ENCODE assay signal across 1 cellular context in the genomic region with DNA sequence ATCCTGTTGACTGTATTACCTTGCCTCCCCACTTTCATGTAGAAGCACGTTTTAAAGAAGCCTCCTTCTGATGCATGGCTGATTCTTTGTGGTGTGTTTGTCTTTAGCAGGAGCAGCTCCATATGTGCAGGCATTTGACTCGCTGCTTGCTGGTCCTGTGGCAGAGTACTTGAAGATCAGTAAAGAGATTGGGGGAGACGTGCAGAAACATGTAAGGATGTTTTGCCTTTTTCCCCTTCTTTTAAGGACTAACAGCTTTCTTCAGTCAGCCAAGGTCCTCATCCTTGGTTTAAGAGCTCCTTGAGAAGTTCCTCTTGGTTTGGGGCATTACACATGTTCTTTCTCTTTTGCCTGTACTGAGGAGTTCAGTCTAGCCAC.
TF ChIP-seq lines count a peak whose summit lies in the region.

No MANE protein-coding gene starts in this region.

TF ChIP-seq in K562, 482 proteins besides CTCF, POLR2A, EP300 and RAD21 (continued from another document and continues in another):
- TF ChIP-seq ZNF609 (CRISPR knock-in tag; IDR thresholded peaks at IDR 0.05; ENCODE audit: borderline replicate concordance) = no peak
- TF ChIP-seq CTBP1 (IDR thresholded peaks at IDR 0.05; ENCODE audit: borderline replicate concordance) = no peak
- TF ChIP-seq HDAC2 (IDR thresholded peaks at IDR 0.05) = no peak
- TF ChIP-seq, protein P1, sequence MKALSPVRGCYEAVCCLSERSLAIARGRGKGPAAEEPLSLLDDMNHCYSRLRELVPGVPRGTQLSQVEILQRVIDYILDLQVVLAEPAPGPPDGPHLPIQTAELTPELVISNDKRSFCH (CRISPR knock-in tag; IDR thresholded peaks at IDR 0.05) = no peak
- TF ChIP-seq, protein P1 (tag; IDR thresholded peaks at IDR 0.05) = peak; percentile 98
- no peak for TF ChIP-seq POLR3A (IDR thresholded peaks at IDR 0.05; ENCODE audit: borderline replicate concordance, extremely low read depth, insufficient read depth, insufficient read length)
- TF ChIP-seq ETV1 (tag; conservative IDR thresholded peaks at IDR 0.05; ENCODE audit: low read depth) = no peak
- no peak for TF ChIP-seq ZEB2 (IDR thresholded peaks at IDR 0.05)
- no peak for TF ChIP-seq CBX2 (IDR thresholded peaks at IDR 0.05; ENCODE audit: insufficient read depth, low read length, poor library complexity, severe bottlenecking)
- TF ChIP-seq ZNF707 (CRISPR knock-in tag; conservative IDR thresholded peaks at IDR 0.05) = no peak
- TF ChIP-seq CHCHD3 (CRISPR knock-in tag; IDR thresholded peaks at IDR 0.05) = no peak
- no peak for TF ChIP-seq ZNF785 (CRISPR knock-in tag; IDR thresholded peaks at IDR 0.05)
- no peak for TF ChIP-seq RFX1 (IDR thresholded peaks at IDR 0.05)
- TF ChIP-seq, protein P2, sequence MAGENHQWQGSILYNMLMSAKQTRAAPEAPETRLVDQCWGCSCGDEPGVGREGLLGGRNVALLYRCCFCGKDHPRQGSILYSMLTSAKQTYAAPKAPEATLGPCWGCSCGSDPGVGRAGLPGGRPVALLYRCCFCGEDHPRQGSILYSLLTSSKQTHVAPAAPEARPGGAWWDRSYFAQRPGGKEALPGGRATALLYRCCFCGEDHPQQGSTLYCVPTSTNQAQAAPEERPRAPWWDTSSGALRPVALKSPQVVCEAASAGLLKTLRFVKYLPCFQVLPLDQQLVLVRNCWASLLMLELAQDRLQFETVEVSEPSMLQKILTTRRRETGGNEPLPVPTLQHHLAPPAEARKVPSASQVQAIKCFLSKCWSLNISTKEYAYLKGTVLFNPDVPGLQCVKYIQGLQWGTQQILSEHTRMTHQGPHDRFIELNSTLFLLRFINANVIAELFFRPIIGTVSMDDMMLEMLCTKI (IDR thresholded peaks at IDR 0.05; ENCODE audit: partially characterized antibody) = no peak
- no peak for TF ChIP-seq THRAP3 (IDR thresholded peaks at IDR 0.05; ENCODE audit: borderline replicate concordance)
- TF ChIP-seq SRSF9 (IDR thresholded peaks at IDR 0.05; ENCODE audit: borderline replicate concordance, low read depth, low read length) = no peak
- no peak for TF ChIP-seq JUN (IDR thresholded peaks at IDR 0.05; ENCODE audit: borderline replicate concordance, low read depth, low read length)
- TF ChIP-seq JUN (CRISPR knock-in tag; IDR thresholded peaks at IDR 0.05; ENCODE audit: borderline replicate concordance) = no peak
- TF ChIP-seq ZNF41 (CRISPR knock-in tag; conservative IDR thresholded peaks at IDR 0.05) = no peak; the same call in 1 of the 2 replicates
- TF ChIP-seq ELF1 (tag; IDR thresholded peaks at IDR 0.05) = no peak
- peak; percentile 88 for TF ChIP-seq DDX20 (tag; IDR thresholded peaks at IDR 0.05; ENCODE audit: low read depth)
- TF ChIP-seq TAF1 (IDR thresholded peaks at IDR 0.05; ENCODE audit: control insufficient read depth, extremely low read depth, insufficient read depth, low read length, severe bottlenecking) = no peak
- TF ChIP-seq, protein P3, sequence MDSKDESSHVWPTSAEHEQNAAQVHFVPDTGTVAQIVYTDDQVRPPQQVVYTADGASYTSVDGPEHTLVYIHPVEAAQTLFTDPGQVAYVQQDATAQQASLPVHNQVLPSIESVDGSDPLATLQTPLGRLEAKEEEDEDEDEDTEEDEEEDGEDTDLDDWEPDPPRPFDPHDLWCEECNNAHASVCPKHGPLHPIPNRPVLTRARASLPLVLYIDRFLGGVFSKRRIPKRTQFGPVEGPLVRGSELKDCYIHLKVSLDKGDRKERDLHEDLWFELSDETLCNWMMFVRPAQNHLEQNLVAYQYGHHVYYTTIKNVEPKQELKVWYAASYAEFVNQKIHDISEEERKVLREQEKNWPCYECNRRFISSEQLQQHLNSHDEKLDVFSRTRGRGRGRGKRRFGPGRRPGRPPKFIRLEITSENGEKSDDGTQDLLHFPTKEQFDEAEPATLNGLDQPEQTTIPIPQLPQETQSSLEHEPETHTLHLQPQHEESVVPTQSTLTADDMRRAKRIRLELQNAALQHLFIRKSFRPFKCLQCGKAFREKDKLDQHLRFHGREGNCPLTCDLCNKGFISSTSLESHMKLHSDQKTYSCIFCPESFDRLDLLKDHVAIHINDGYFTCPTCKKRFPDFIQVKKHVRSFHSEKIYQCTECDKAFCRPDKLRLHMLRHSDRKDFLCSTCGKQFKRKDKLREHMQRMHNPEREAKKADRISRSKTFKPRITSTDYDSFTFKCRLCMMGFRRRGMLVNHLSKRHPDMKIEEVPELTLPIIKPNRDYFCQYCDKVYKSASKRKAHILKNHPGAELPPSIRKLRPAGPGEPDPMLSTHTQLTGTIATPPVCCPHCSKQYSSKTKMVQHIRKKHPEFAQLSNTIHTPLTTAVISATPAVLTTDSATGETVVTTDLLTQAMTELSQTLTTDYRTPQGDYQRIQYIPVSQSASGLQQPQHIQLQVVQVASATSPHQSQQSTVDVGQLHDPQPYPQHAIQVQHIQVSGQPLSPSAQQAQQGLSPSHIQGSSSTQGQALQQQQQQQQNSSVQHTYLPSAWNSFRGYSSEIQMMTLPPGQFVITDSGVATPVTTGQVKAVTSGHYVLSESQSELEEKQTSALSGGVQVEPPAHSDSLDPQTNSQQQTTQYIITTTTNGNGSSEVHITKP (IDR thresholded peaks at IDR 0.05; ENCODE audit: partially characterized antibody) = no peak
- no peak for TF ChIP-seq RFX7 (CRISPR knock-in tag; IDR thresholded peaks at IDR 0.05)
- peak; percentile 95 for TF ChIP-seq KLF6 (CRISPR knock-in tag; IDR thresholded peaks at IDR 0.05; ENCODE audit: borderline replicate concordance)
- TF ChIP-seq FOSL1 (tag; conservative IDR thresholded peaks at IDR 0.05) = peak; percentile 21; the same call in 1 of the 2 replicates
- TF ChIP-seq POLR2AphosphoS2 (IDR thresholded peaks at IDR 0.05; ENCODE audit: low read length) = no peak
- TF ChIP-seq ZBTB8A (IDR thresholded peaks at IDR 0.05; ENCODE audit: partially characterized antibody) = no peak
- TF ChIP-seq E2F3 (CRISPR knock-in tag; IDR thresholded peaks at IDR 0.05) = peak; percentile 88; the same call in 1 of the 2 replicates
- TF ChIP-seq BRF2 (IDR thresholded peaks at IDR 0.05; ENCODE audit: borderline replicate concordance, insufficient read depth, insufficient read length) = no peak
- TF ChIP-seq, protein P4, sequence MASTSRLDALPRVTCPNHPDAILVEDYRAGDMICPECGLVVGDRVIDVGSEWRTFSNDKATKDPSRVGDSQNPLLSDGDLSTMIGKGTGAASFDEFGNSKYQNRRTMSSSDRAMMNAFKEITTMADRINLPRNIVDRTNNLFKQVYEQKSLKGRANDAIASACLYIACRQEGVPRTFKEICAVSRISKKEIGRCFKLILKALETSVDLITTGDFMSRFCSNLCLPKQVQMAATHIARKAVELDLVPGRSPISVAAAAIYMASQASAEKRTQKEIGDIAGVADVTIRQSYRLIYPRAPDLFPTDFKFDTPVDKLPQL (IDR thresholded peaks at IDR 0.05; ENCODE audit: extremely low read depth, insufficient read length) = no peak
- TF ChIP-seq HNRNPK (IDR thresholded peaks at IDR 0.05; ENCODE audit: low read depth, low read length, poor library complexity, severe bottlenecking) = no peak
- no peak for TF ChIP-seq GATAD2A (IDR thresholded peaks at IDR 0.05)
- no peak for TF ChIP-seq CHD4 (IDR thresholded peaks at IDR 0.05; ENCODE audit: insufficient read depth, insufficient replicate concordance, low read depth, low read length, poor library complexity, severe bottlenecking)
- no peak for TF ChIP-seq JUND (IDR thresholded peaks at IDR 0.05; ENCODE audit: borderline replicate concordance, low read depth, low read length)
- TF ChIP-seq JUND (tag; IDR thresholded peaks at IDR 0.05; ENCODE audit: borderline replicate concordance, low read depth, low read length) = no peak; the same call in 2 of the 3 replicates
- no peak for TF ChIP-seq SAP30 (IDR thresholded peaks at IDR 0.05; ENCODE audit: borderline replicate concordance, insufficient read depth, low read depth, low read length, poor library complexity, severe bottlenecking)
- no peak for TF ChIP-seq TCF7L2 (IDR thresholded peaks at IDR 0.05; ENCODE audit: low read depth, low read length)
- TF ChIP-seq NONO (IDR thresholded peaks at IDR 0.05; ENCODE audit: low read depth in 2 of 2, low read length in 1 of 2) = no peak
- TF ChIP-seq E2F4 (CRISPR knock-in tag; IDR thresholded peaks at IDR 0.05; ENCODE audit: low read depth) = no peak
- no peak; the same call in 1 of the 2 replicates for TF ChIP-seq STAT6 (CRISPR knock-in tag; IDR thresholded peaks at IDR 0.05)
- TF ChIP-seq DACH1 (IDR thresholded peaks at IDR 0.05; ENCODE audit: partially characterized antibody) = no peak
- TF ChIP-seq POLR2B (IDR thresholded peaks at IDR 0.05; ENCODE audit: low read depth, partially characterized antibody) = no peak
- peak; percentile 82; the same call in 1 of the 2 replicates for TF ChIP-seq ZNF57 (CRISPR knock-in tag; IDR thresholded peaks at IDR 0.05)
- TF ChIP-seq BRD4 (IDR thresholded peaks at IDR 0.05) = no peak
- TF ChIP-seq ZNF77 (CRISPR knock-in tag; IDR thresholded peaks at IDR 0.05) = no peak
- TF ChIP-seq ZNF121 (CRISPR knock-in tag; conservative IDR thresholded peaks at IDR 0.05) = no peak
